Comparison of ENCODE assay signal across 1 cellular context in the genomic region with DNA sequence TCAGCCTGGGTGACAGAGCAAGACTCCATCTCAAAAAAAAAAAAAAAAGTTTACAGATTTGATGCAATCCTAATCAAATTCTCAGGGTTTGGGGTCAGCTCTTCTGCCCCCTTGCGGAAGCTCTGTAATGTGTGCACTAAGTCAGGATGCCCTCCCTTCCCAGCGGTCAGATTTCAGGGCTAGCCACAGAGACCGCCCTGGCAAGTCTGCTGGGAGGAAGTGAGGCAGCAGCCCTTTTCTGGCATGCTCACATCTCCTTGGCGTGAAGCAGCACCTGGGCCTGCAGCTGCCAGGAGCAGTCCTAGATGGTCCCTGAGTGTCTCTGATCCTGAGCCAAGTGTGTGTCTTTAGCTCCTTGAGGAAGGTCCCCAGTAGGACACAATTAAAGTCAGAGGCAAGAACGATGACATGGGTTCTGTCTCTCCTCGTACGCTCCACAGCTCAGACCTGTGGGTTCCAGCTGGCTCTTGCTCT.
TF ChIP-seq lines count a peak whose summit lies in the region.

No MANE protein-coding gene starts in this region.

TF ChIP-seq in H1, 55 proteins besides CTCF, POLR2A, EP300 and RAD21:
- TF ChIP-seq MAX (IDR thresholded peaks at IDR 0.05) (peak; percentile 30; the same call in 1 of the 2 replicates), CEBPB (IDR thresholded peaks at IDR 0.05; ENCODE audit: low read depth, low read length) (no peak; the same call in 1 of the 2 replicates), SP1 (IDR thresholded peaks at IDR 0.05; ENCODE audit: low read depth, low read length) (peak; percentile 26; the same call in 1 of the 2 replicates), GTF2F1 (IDR thresholded peaks at IDR 0.05; ENCODE audit: borderline replicate concordance, low read depth, low read length) (no peak), TBP (IDR thresholded peaks at IDR 0.05; ENCODE audit: low read depth, low read length) (0 out of 2 replicates have a peak, but pooled peaks have one; percentile 27), TEAD4 (IDR thresholded peaks at IDR 0.05; ENCODE audit: low read depth, low read length) (peak; percentile 48; the same call in 1 of the 2 replicates), KDM4A (IDR thresholded peaks at IDR 0.05; ENCODE audit: low read depth, low read length, severe bottlenecking) (no peak), EGR1 (IDR thresholded peaks at IDR 0.05; ENCODE audit: borderline replicate concordance, low read depth, low read length) (no peak)
- TF ChIP-seq, protein P1, sequence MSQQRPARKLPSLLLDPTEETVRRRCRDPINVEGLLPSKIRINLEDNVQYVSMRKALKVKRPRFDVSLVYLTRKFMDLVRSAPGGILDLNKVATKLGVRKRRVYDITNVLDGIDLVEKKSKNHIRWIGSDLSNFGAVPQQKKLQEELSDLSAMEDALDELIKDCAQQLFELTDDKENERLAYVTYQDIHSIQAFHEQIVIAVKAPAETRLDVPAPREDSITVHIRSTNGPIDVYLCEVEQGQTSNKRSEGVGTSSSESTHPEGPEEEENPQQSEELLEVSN (IDR thresholded peaks at IDR 0.05), result peak; percentile 54
TF ChIP-seq in H1: peak in this region for 5.
